37 cellular contexts compared by ENCODE assay signal in the genomic region with DNA sequence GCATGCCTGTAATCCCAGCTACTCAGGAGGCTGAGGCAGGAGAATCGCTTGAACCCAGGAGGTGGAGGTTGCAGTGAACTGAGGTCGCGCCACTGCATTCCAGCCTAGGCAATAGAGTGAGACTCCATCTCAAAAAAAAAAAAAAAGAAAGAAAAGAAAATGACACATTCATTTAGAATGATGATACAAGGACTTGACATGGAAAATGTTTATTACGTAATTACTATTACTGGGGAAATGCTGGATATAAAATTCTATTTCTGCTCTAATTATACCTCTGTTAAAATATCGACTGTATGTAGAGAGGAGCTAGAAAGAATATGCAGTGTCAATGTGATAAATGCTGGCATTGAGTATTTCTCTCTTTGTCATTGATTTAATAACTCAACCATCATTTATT.
"Had no signal": no experiment of that assay in that cellular context is flagged by ENCODE, and none has a peak within 500 bp of the region (broad histone marks: within the 10 kb centered on the region; RNA-seq: fewer than 3 reads in every experiment).

No MANE protein-coding gene starts in this region.

- H3K4me3 ChIP-seq: adrenal gland, ascending aorta, body of pancreas, breast epithelium, cardiac muscle cell had no signal

- H3K36me3 ChIP-seq: adrenal gland, ascending aorta, brain microvascular endothelial cell, breast epithelium, cardiac muscle cell had no signal

- H3K9me3 ChIP-seq: adrenal gland, ascending aorta, body of pancreas, breast epithelium had no signal

- H3K4me3 Mint-ChIP-seq: activated naive CD4-positive, alpha-beta T cell treated with anti-CD3 and anti-CD28 coated beads for 36 hours; activated naive CD4-positive, alpha-beta T cell treated with anti-CD3 and anti-CD28 coated beads, Interleukin-2, amount 10 ng/mL, durations not matched to agents 7 days and 5 days; activated naive CD4-positive, alpha-beta T cell treated with anti-CD3 and anti-CD28 coated beads, Interleukin-2, amount 50 U/mL, for 24 hours; activated naive CD8-positive, alpha-beta T cell; activated naive CD8-positive, alpha-beta T cell treated with anti-CD3 and anti-CD28 coated beads for 36 hours; activated naive CD8-positive, alpha-beta T cell treated with anti-CD3 and anti-CD28 coated beads, Interleukin-2, amount 10 ng/mL, durations not matched to agents 7 days and 5 days; activated naive CD8-positive, alpha-beta T cell treated with anti-CD3 and anti-CD28 coated beads, Interleukin-2, amount 50 U/mL, for 24 hours; activated T-cell treated with anti-CD3 and anti-CD28 coated beads, Interleukin-2, amount 50 U/mL, for 24 hours; activated T-cell treated with anti-CD3 and anti-CD28 coated beads, Interleukin-2, amount 50 U/mL, for 4 hours; activated T-cell treated with anti-CD3 and anti-CD28 coated beads, Interleukin-2, amount 50 U/mL, for 72 hours; activated T-helper 1 cell treated with anti-CD3 and anti-CD28 coated beads, Interleukin-12 subunit alpha, Interleukin-12 subunit beta, Interleukin-2, Interleukin-4 antibody, amounts not matched to agents 30 ng/mL and 10 ng/mL and 1 ng/mL, durations not matched to agents 14 hours and 24 hours and 36 hours; activated T-helper 17 cell treated with anti-CD3 and anti-CD28 coated beads, Interleukin-2, amount 50 U/mL, for 72 hours; brain; central memory CD8-positive, alpha-beta T cell had no signal

- H3K27me3 Mint-ChIP-seq: activated naive CD4-positive, alpha-beta T cell treated with anti-CD3 and anti-CD28 coated beads, Interleukin-2, amount 50 U/mL, for 24 hours; activated naive CD8-positive, alpha-beta T cell; activated naive CD8-positive, alpha-beta T cell treated with anti-CD3 and anti-CD28 coated beads, Interleukin-2, amount 50 U/mL, for 24 hours; activated T-cell treated with anti-CD3 and anti-CD28 coated beads, Interleukin-2, amount 50 U/mL, for 24 hours; activated T-helper 17 cell treated with anti-CD3 and anti-CD28 coated beads, Interleukin-2, amount 50 U/mL, for 72 hours; central memory CD8-positive, alpha-beta T cell had no signal

- H3K27me3 ChIP-seq: adrenal gland, ascending aorta, body of pancreas, brain microvascular endothelial cell, breast epithelium, cardiac muscle cell had no signal

- DNase-seq: activated gamma-delta T cell; activated gamma-delta T cell treated with Interleukin-2 at 50 U/mL for 16 hours; activated naive CD4-positive, alpha-beta T cell; activated naive CD4-positive, alpha-beta T cell treated with anti-CD3 and anti-CD28 coated beads for 36 hours; activated naive CD4-positive, alpha-beta T cell treated with anti-CD3 and anti-CD28 coated beads, Interleukin-2, amount 10 ng/mL, durations not matched to agents 7 days and 5 days; activated naive CD4-positive, alpha-beta T cell treated with anti-CD3 and anti-CD28 coated beads, Interleukin-2, amount 50 U/mL, for 16 hours; activated naive CD4-positive, alpha-beta T cell treated with Interleukin-2 at 50 U/mL for 16 hours; activated naive CD8-positive, alpha-beta T cell treated with anti-CD3 and anti-CD28 coated beads for 36 hours; activated naive CD8-positive, alpha-beta T cell treated with anti-CD3 and anti-CD28 coated beads, Interleukin-2, amount 10 ng/mL, durations not matched to agents 7 days and 5 days; activated naive CD8-positive, alpha-beta T cell treated with anti-CD3 and anti-CD28 coated beads, Interleukin-2, amount 50 U/mL, for 24 hours; activated T-cell treated with anti-CD3 and anti-CD28 coated beads, Interleukin-2, amount 50 U/mL, for 1 hour; activated T-cell treated with anti-CD3 and anti-CD28 coated beads, Interleukin-2, amount 50 U/mL, for 24 hours; activated T-cell treated with anti-CD3 and anti-CD28 coated beads, Interleukin-2, amount 50 U/mL, for 4 hours; activated T-cell treated with anti-CD3 and anti-CD28 coated beads, Interleukin-2, amount 50 U/mL, for 48 hours; activated T-cell treated with anti-CD3 and anti-CD28 coated beads, Interleukin-2, amount 50 U/mL, for 72 hours; adrenal gland; amniotic stem cell; amygdala; anterior cingulate cortex; aorta; body of pancreas; brain microvascular endothelial cell; central memory CD4-positive, alpha-beta T cell; cerebellar nuclear complex had no signal

- FAIRE-seq: astrocyte, bronchial epithelial cell had no signal

- H3K27ac ChIP-seq: adrenal gland, ascending aorta, body of pancreas, brain microvascular endothelial cell, cardiac muscle cell had no signal

- H3K27ac Mint-ChIP-seq: activated naive CD4-positive, alpha-beta T cell treated with anti-CD3 and anti-CD28 coated beads for 36 hours; activated naive CD4-positive, alpha-beta T cell treated with anti-CD3 and anti-CD28 coated beads, Interleukin-2, amount 10 ng/mL, durations not matched to agents 7 days and 5 days; activated naive CD4-positive, alpha-beta T cell treated with anti-CD3 and anti-CD28 coated beads, Interleukin-2, amount 50 U/mL, for 24 hours; activated naive CD4-positive, alpha-beta T cell treated with anti-CD3 and anti-CD28 coated beads, Interleukin-2, amount 50 U/mL, for 72 hours; activated naive CD8-positive, alpha-beta T cell; activated naive CD8-positive, alpha-beta T cell treated with anti-CD3 and anti-CD28 coated beads for 36 hours; activated naive CD8-positive, alpha-beta T cell treated with anti-CD3 and anti-CD28 coated beads, Interleukin-2, amount 10 ng/mL, durations not matched to agents 7 days and 5 days; activated naive CD8-positive, alpha-beta T cell treated with anti-CD3 and anti-CD28 coated beads, Interleukin-2, amount 50 U/mL, for 24 hours; activated T-cell treated with anti-CD3 and anti-CD28 coated beads, Interleukin-2, amount 50 U/mL, for 24 hours; activated T-cell treated with anti-CD3 and anti-CD28 coated beads, Interleukin-2, amount 50 U/mL, for 72 hours; activated T-helper 1 cell treated with anti-CD3 and anti-CD28 coated beads, Interleukin-12 subunit alpha, Interleukin-12 subunit beta, Interleukin-2, Interleukin-4 antibody, amounts not matched to agents 30 ng/mL and 10 ng/mL and 1 ng/mL, durations not matched to agents 14 hours and 24 hours and 36 hours; activated T-helper 17 cell treated with anti-CD3 and anti-CD28 coated beads, Interleukin-2, amount 50 U/mL, for 72 hours; activated T-helper 2 cell treated with anti-CD3 and anti-CD28 coated beads, Interferon-gamma antibody, Interleukin-2, Interleukin-4, amounts not matched to agents 10 μg/mL and 5 μg/mL and 100 μg/mL, durations not matched to agents 14 hours and 24 hours and 36 hours had no signal

- H3K9me3 Mint-ChIP-seq: activated naive CD4-positive, alpha-beta T cell treated with anti-CD3 and anti-CD28 coated beads for 36 hours; activated naive CD4-positive, alpha-beta T cell treated with anti-CD3 and anti-CD28 coated beads, Interleukin-2, amount 10 ng/mL, durations not matched to agents 7 days and 5 days; activated naive CD4-positive, alpha-beta T cell treated with anti-CD3 and anti-CD28 coated beads, Interleukin-2, amount 50 U/mL, for 24 hours; activated naive CD4-positive, alpha-beta T cell treated with anti-CD3 and anti-CD28 coated beads, Interleukin-2, amount 50 U/mL, for 72 hours; activated naive CD8-positive, alpha-beta T cell treated with anti-CD3 and anti-CD28 coated beads for 36 hours; activated naive CD8-positive, alpha-beta T cell treated with anti-CD3 and anti-CD28 coated beads, Interleukin-2, amount 10 ng/mL, durations not matched to agents 7 days and 5 days; activated naive CD8-positive, alpha-beta T cell treated with anti-CD3 and anti-CD28 coated beads, Interleukin-2, amount 50 U/mL, for 24 hours; activated T-cell treated with anti-CD3 and anti-CD28 coated beads, Interleukin-2, amount 50 U/mL, for 24 hours; activated T-cell treated with anti-CD3 and anti-CD28 coated beads, Interleukin-2, amount 50 U/mL, for 4 hours; activated T-cell treated with anti-CD3 and anti-CD28 coated beads, Interleukin-2, amount 50 U/mL, for 72 hours; activated T-helper 1 cell treated with anti-CD3 and anti-CD28 coated beads, Interleukin-12 subunit alpha, Interleukin-12 subunit beta, Interleukin-2, Interleukin-4 antibody, amounts not matched to agents 30 ng/mL and 10 ng/mL and 1 ng/mL, durations not matched to agents 14 hours and 24 hours and 36 hours; activated T-helper 17 cell treated with anti-CD3 and anti-CD28 coated beads, Interleukin-2, amount 50 U/mL, for 72 hours; activated T-helper 2 cell treated with anti-CD3 and anti-CD28 coated beads, Interferon-gamma antibody, Interleukin-2, Interleukin-4, amounts not matched to agents 10 μg/mL and 5 μg/mL and 100 μg/mL, durations not matched to agents 14 hours and 24 hours and 36 hours; central memory CD8-positive, alpha-beta T cell had no signal

- H3K4me1 ChIP-seq: adrenal gland, ascending aorta had no signal

- H3K4me1 Mint-ChIP-seq: activated naive CD4-positive, alpha-beta T cell treated with anti-CD3 and anti-CD28 coated beads, Interleukin-2, amount 10 ng/mL, durations not matched to agents 7 days and 5 days; activated naive CD4-positive, alpha-beta T cell treated with anti-CD3 and anti-CD28 coated beads, Interleukin-2, amount 50 U/mL, for 24 hours; activated naive CD8-positive, alpha-beta T cell treated with anti-CD3 and anti-CD28 coated beads, Interleukin-2, amount 10 ng/mL, durations not matched to agents 7 days and 5 days; activated naive CD8-positive, alpha-beta T cell treated with anti-CD3 and anti-CD28 coated beads, Interleukin-2, amount 50 U/mL, for 24 hours; activated T-helper 17 cell treated with anti-CD3 and anti-CD28 coated beads, Interleukin-2, amount 50 U/mL, for 72 hours; central memory CD8-positive, alpha-beta T cell had no signal

- H3K36me3 Mint-ChIP-seq: activated naive CD4-positive, alpha-beta T cell treated with anti-CD3 and anti-CD28 coated beads, Interleukin-2, amount 10 ng/mL, durations not matched to agents 7 days and 5 days; activated naive CD4-positive, alpha-beta T cell treated with anti-CD3 and anti-CD28 coated beads, Interleukin-2, amount 50 U/mL, for 24 hours; activated naive CD4-positive, alpha-beta T cell treated with anti-CD3 and anti-CD28 coated beads, Interleukin-2, amount 50 U/mL, for 72 hours; activated naive CD8-positive, alpha-beta T cell; activated naive CD8-positive, alpha-beta T cell treated with anti-CD3 and anti-CD28 coated beads for 36 hours; activated naive CD8-positive, alpha-beta T cell treated with anti-CD3 and anti-CD28 coated beads, Interleukin-2, amount 10 ng/mL, durations not matched to agents 7 days and 5 days; brain had no signal

- ATAC-seq: activated naive CD4-positive, alpha-beta T cell treated with anti-CD3 and anti-CD28 coated beads, Interleukin-2, amount 50 U/mL, for 72 hours; activated naive CD8-positive, alpha-beta T cell treated with anti-CD3 and anti-CD28 coated beads, Interleukin-2, amount 50 U/mL, for 24 hours; activated T-cell treated with anti-CD3 and anti-CD28 coated beads, Interleukin-2, amount 50 U/mL, for 4 hours; activated T-cell treated with anti-CD3 and anti-CD28 coated beads, Interleukin-2, amount 50 U/mL, for 72 hours; activated T-helper 17 cell treated with anti-CD3 and anti-CD28 coated beads, Interleukin-2, amount 50 U/mL, for 72 hours; body of pancreas had no signal
